Comparison of ENCODE assay signal across 19 cellular contexts in genomic region chr11:115430345-115430744, GRCh38.
A peak's percentile ranks its signal among the peaks of the same experiment; 100 is the strongest.
DNase-seq lines count a peak whose midpoint lies in the region; ATAC-seq and FAIRE-seq lines count a peak whose summit lies in the region.
"Had no signal": no experiment of that assay in that cellular context is flagged by ENCODE, and none has a peak within 500 bp of the region (broad histone marks: within the 10 kb centered on the region; RNA-seq: fewer than 3 reads in every experiment).

No MANE protein-coding gene starts in this region.

- no peak for ATAC-seq in left lobe of liver

- no peak for FAIRE-seq in RCC 7860 (lab: Jason Lieb, UNC)
- FAIRE-seq: A204.1, G401.6, GM12891, GM19239 had no signal

- peak; percentile 37 for DNase-seq in NCI-H2171 treated with DMSO at 0.1 percent for 48 hours (lab: John Stamatoyannopoulos, UW)
- no peak for DNase-seq in NCI-H2171 (lab: John Stamatoyannopoulos, UW)
- DNase-seq in NCI-H1417 (lab: John Stamatoyannopoulos, UW): peak in 2 of 3 experiments; percentile 11 to 64
- peak; percentile 64 for DNase-seq in NCI-H69 (lab: John Stamatoyannopoulos, UW)
- DNase-seq in kidney glomerular epithelial cell (lab: John Stamatoyannopoulos, UW): no peak
- DNase-seq in RCC 7860 (ENCODE audit: low spot score): no peak
- DNase-seq in left lobe of liver (ENCODE audit: low spot score): no peak
- DNase-seq: ACHN; BE2C; C1 segment of cervical spinal cord; CD4-positive, CD25-positive, alpha-beta regulatory T cell; CD8-positive, alpha-beta memory T cell; COR-L47; GM23248; HFFc6 had no signal

Comparison
In these comparisons a context has a peak if more than half of its experiments do, and no peak if none do; other contexts are left out.
1. DNase-seq: peak in NCI-H2171 treated with DMSO at 0.1 percent for 48 hours (single experiment), NCI-H1417 (2 of 3) and NCI-H69 (single experiment); none in NCI-H2171 (single experiment), kidney glomerular epithelial cell (single experiment), RCC 7860 (single experiment) and left lobe of liver (single experiment).